Comparison of ENCODE assay signal across 8 cellular contexts in the genomic region with DNA sequence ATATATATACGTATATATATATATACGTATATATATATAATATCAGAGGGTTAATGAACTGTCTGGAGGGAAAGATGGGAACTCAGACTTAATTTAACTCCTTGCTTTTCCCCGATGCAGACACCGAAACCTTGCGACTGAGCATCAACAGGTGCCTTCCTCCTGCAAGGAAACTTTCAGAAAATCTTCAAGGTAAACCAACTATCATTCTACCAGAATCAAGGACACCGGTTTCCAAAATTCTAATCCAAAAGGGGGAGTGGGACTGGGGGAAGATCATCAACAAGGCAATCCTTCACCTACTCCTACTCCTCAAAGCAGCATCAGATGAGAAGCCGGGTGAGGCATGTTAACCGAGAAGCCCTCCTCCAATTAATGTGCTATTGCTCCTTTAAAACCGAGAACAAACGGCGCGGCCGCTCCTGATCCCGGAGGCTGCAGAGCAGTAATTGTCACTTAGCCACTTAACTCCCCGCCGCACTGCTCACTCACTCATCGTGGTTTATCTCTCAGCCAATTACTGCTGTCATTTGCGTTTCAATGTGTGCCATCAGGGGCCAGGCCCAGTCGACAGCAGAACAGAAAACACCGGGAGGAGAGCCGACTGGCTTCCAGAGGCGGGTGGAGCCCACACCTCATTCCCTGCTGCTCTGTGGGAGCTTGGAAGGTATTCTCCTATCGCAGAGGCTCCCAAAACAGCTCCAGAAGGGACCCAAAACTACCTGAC.
DNase-seq lines count a peak whose midpoint lies in the region; ATAC-seq lines count a peak whose summit lies in the region.

No MANE protein-coding gene starts in this region.

- H3K4me1 Mint-ChIP-seq in activated CD8-positive, alpha-beta T cell treated with anti-CD3 and anti-CD28 coated beads, Interleukin-2, amount 10 ng/mL, durations not matched to agents 7 days and 5 days (ENCODE audit: low read depth) = peaks cover 61% of the 10 kb centered on the region

- peaks cover 2% of the 10 kb centered on the region for H3K36me3 Mint-ChIP-seq in activated CD8-positive, alpha-beta T cell treated with anti-CD3 and anti-CD28 coated beads, Interleukin-2, amount 10 ng/mL, durations not matched to agents 7 days and 5 days (ENCODE audit: low read depth)

- DNase-seq in DMS153 treated with DMSO at 0.1 percent for 48 hours (lab: John Stamatoyannopoulos, UW; ENCODE audit: unreplicated experiment) = peak; percentile 81
- DNase-seq in NCI-H146 treated with DMSO at 0.1 percent for 48 hours (lab: John Stamatoyannopoulos, UW; ENCODE audit: unreplicated experiment) = peak; percentile 79
- DNase-seq in activated CD8-positive, alpha-beta T cell treated with anti-CD3 and anti-CD28 coated beads, Interleukin-2, amount 10 ng/mL, durations not matched to agents 7 days and 5 days = no peak
- DNase-seq in left ventricle myocardium superior = peak; percentile 66
- DNase-seq in retina = peak; percentile 79
- no peak for DNase-seq in epidermal melanocyte (ENCODE audit: insufficient read length, low spot score)

- ATAC-seq in activated CD8-positive, alpha-beta T cell treated with anti-CD3 and anti-CD28 coated beads, Interleukin-2, amount 10 ng/mL, durations not matched to agents 7 days and 5 days = no peak
- ATAC-seq in left ventricle myocardium superior = peak; percentile 77
- ATAC-seq in HG03135 (IDR thresholded peaks at IDR 0.05; ENCODE audit: unreplicated experiment) = no peak
- no peak for ATAC-seq in GM18909 (IDR thresholded peaks at IDR 0.05; ENCODE audit: poor library complexity, unreplicated experiment)

- peak overlapping the region; percentile 36 for H3K4me3 Mint-ChIP-seq in activated CD8-positive, alpha-beta T cell treated with anti-CD3 and anti-CD28 coated beads, Interleukin-2, amount 10 ng/mL, durations not matched to agents 7 days and 5 days

- intact Hi-C loops in left ventricle myocardium superior (cut with micrococcal nuclease) = no loop called here

- POLR2A ChIA-PET in activated CD8-positive, alpha-beta T cell treated with anti-CD3 and anti-CD28 coated beads, Interleukin-2, amount 10 ng/mL, durations not matched to agents 7 days and 5 days (lab: Charles Lee) = no interaction called here

- CTCF ChIA-PET in activated CD8-positive, alpha-beta T cell treated with anti-CD3 and anti-CD28 coated beads, Interleukin-2, amount 10 ng/mL, durations not matched to agents 7 days and 5 days (lab: Charles Lee) = interaction anchor here (1.0 to 2.8 kb wide), 3 partner anchors 11 to 40 kb away, joined by 3 to 19 read pairs (median 3); no protein-coding TSS in a partner anchor

- no peaks in the 10 kb centered on the region for H3K9me3 Mint-ChIP-seq in activated CD8-positive, alpha-beta T cell treated with anti-CD3 and anti-CD28 coated beads, Interleukin-2, amount 10 ng/mL, durations not matched to agents 7 days and 5 days (ENCODE audit: insufficient read depth)

- H3K27ac Mint-ChIP-seq in activated CD8-positive, alpha-beta T cell treated with anti-CD3 and anti-CD28 coated beads, Interleukin-2, amount 10 ng/mL, durations not matched to agents 7 days and 5 days = no peak overlapping the region

- H3K27me3 Mint-ChIP-seq in activated CD8-positive, alpha-beta T cell treated with anti-CD3 and anti-CD28 coated beads, Interleukin-2, amount 10 ng/mL, durations not matched to agents 7 days and 5 days (ENCODE audit: low read depth) = no peaks in the 10 kb centered on the region

Comparison
In these comparisons a context has a peak if more than half of its experiments do, and no peak if none do; other contexts are left out.
1. DNase-seq: peak in DMS153 treated with DMSO at 0.1 percent for 48 hours (single experiment), NCI-H146 treated with DMSO at 0.1 percent for 48 hours (single experiment), left ventricle myocardium superior (single experiment) and retina (single experiment); none in activated CD8-positive, alpha-beta T cell treated with anti-CD3 and anti-CD28 coated beads, Interleukin-2, amount 10 ng/mL, durations not matched to agents 7 days and 5 days (single experiment) and epidermal melanocyte (single experiment).